In the genomic region with DNA sequence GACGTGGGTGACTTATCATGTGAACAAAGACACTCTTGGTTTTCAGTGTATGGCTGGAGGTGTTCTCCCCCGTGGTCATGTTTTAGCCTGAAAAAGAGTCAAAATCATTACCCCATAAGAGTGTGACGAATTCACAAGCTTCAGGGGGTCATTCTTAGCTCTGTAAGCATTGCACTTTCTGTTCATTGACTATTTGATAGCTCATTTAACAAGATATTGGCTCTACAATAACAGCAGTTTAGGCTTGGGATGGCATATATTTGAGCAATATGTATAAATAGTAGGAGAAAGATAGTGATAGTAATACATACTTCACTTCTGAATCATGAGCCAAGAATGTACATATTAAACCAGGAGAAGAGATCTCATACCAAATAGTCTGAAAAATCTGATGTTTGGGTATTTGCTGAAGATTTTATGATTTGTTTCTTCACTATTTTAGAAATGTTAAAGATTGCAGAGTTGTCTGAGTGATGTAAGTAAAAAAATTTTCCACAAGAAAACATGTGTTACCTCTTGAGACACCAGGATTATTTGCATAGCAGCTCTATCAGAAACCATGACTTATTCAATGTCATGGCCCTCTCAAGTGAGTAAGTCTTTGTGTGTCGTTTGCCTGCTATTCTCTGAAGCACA, we compare ENCODE assay signal across 13 cellular contexts.
DNase-seq lines count a peak whose midpoint lies in the region; ATAC-seq and TF ChIP-seq lines count a peak whose summit lies in the region.
"Had no signal": no experiment of that assay in that cellular context is flagged by ENCODE, and none has a peak within 500 bp of the region (broad histone marks: within the 10 kb centered on the region; RNA-seq: fewer than 3 reads in every experiment).

No MANE protein-coding gene starts in this region.

- H3K4me1 ChIP-seq in neuronal stem cell (ENCODE audit: control insufficient read depth in 2 of 2, insufficient read depth in 1 of 2, low read depth in 1 of 2, low read length in 2 of 2) = peaks cover 0 to 3% of the 10 kb centered on the region in 2 donors
- H3K4me1 ChIP-seq: colonic mucosa, esophagus squamous epithelium had no signal

- no peak overlapping the region for H2BK120ac ChIP-seq in neuronal stem cell (ENCODE audit: low read depth, low read length)

- H3K4ac ChIP-seq in neuronal stem cell (ENCODE audit: low read length) = no peak overlapping the region

- no peaks in the 10 kb centered on the region for H3K36me3 ChIP-seq in BJ (ENCODE audit: control insufficient read depth, insufficient read depth, low read length)
- no peaks in the 10 kb centered on the region for H3K36me3 ChIP-seq in neuronal stem cell (replicated peaks in 1 of 2; ENCODE audit: control insufficient read depth in 2 of 2, insufficient read depth in 2 of 2, low read length in 2 of 2)
- H3K36me3 ChIP-seq: colonic mucosa, esophagus squamous epithelium had no signal

- no CpG with 5 or more reads among the region's 4 CpGs for WGBS in neuronal stem cell (ENCODE audit: extremely low coverage in 2 of 2, insufficient read length in 2 of 2, insufficient replicate concordance in 1 of 2), 2 donors

- no peak overlapping the region for H3K14ac ChIP-seq in neuronal stem cell (ENCODE audit: low read length)

- no peak overlapping the region for H3K23ac ChIP-seq in neuronal stem cell (ENCODE audit: low read depth, low read length, poor library complexity)

- POLR2A ChIA-PET in BJ (lab: Charles Lee) = no interaction called here

- ATAC-seq in HG02885 (IDR thresholded peaks at IDR 0.05; ENCODE audit: poor library complexity, unreplicated experiment) = no peak
- ATAC-seq: CD8-positive, alpha-beta T cell had no signal

- no peak overlapping the region for H3K18ac ChIP-seq in neuronal stem cell (ENCODE audit: low read length)

- H3K4me2 ChIP-seq in neuronal stem cell (ENCODE audit: insufficient read depth, low read length, poor library complexity, severe bottlenecking) = no peak overlapping the region

- no peak overlapping the region for H2BK5ac ChIP-seq in neuronal stem cell (ENCODE audit: low read length)

- H3K4me3 ChIP-seq in BJ (ENCODE audit: low read depth, low read length) = no peak overlapping the region
- no peak overlapping the region for H3K4me3 ChIP-seq in choroid plexus epithelial cell (ENCODE audit: low read depth, low read length)
- no peak overlapping the region for H3K4me3 ChIP-seq in neuronal stem cell (ENCODE audit: low read length in 2 of 2)
- H3K4me3 ChIP-seq: colonic mucosa, esophagus squamous epithelium had no signal

- H4K8ac ChIP-seq in neuronal stem cell (ENCODE audit: low read depth, low read length) = no peak overlapping the region

- H4K91ac ChIP-seq in neuronal stem cell (ENCODE audit: low read depth, low read length, poor library complexity) = no peak overlapping the region

- no peak overlapping the region for H2AK5ac ChIP-seq in neuronal stem cell (ENCODE audit: low read depth, low read length)

- H2BK15ac ChIP-seq in neuronal stem cell (ENCODE audit: low read length) = no peak overlapping the region

- no peak overlapping the region for H3K27ac ChIP-seq in neuronal stem cell (replicated peaks; ENCODE audit: low read length)
- H3K27ac ChIP-seq: colonic mucosa, esophagus squamous epithelium had no signal

- CTCF ChIA-PET in BJ (lab: Yijun Ruan, JAX) = interaction anchor here (1.5 kb wide), 1 partner anchor 22 kb away, joined by 3 read pairs; no protein-coding TSS in a partner anchor

- peak overlapping the region; percentile 62 for H2AFZ ChIP-seq in neuronal stem cell (ENCODE audit: low read length)

- no peak overlapping the region for H3K9ac ChIP-seq in neuronal stem cell (ENCODE audit: low read depth, low read length, poor library complexity)

- peak; percentile 73 for DNase-seq in BJ (ENCODE audit: low read depth)
- peak; percentile 66 for DNase-seq in NCI-H226
- DNase-seq in choroid plexus epithelial cell (ENCODE audit: low read depth) = peak; percentile 86
- no peak for DNase-seq in neuronal stem cell (ENCODE audit: low spot score)
- no peak for DNase-seq in C1 segment of cervical spinal cord (lab: John Stamatoyannopoulos, UW)
- DNase-seq in T-helper 9 cell = no peak
- DNase-seq in DMS153 treated with DMSO at 0.1 percent for 48 hours (lab: John Stamatoyannopoulos, UW; ENCODE audit: unreplicated experiment) = no peak
- DNase-seq: CD8-positive, alpha-beta T cell; colonic mucosa; esophagus squamous epithelium; NCI-H2227 treated with DMSO at 0.1 percent for 48 hours; stimulated activated CD4-positive, alpha-beta T cell treated with anti-CD3 and anti-CD28 coated beads, Interleukin-2, amount 100 ng/mL, for 48 hours had no signal

- peaks cover 0 to 2% of the 10 kb centered on the region in 2 donors for H3K9me3 ChIP-seq in neuronal stem cell (replicated peaks in 1 of 2; ENCODE audit: control insufficient read depth in 2 of 2, insufficient read depth in 1 of 2, low read depth in 1 of 2, low read length in 2 of 2)
- H3K9me3 ChIP-seq: colonic mucosa had no signal

- H3K27me3 ChIP-seq in BJ (ENCODE audit: control insufficient read depth, insufficient read depth, low read length) (no peaks in the 10 kb centered on the region), neuronal stem cell (ENCODE audit: control insufficient read depth in 3 of 3, insufficient read depth in 3 of 3, low read depth in 1 of 3, low read length in 3 of 3) (no peaks in the 10 kb centered on the region)
- H3K27me3 ChIP-seq: colonic mucosa, esophagus squamous epithelium had no signal

- no peaks in the 10 kb centered on the region for H3K79me1 ChIP-seq in neuronal stem cell (ENCODE audit: low read depth, low read length)

- H2BK12ac ChIP-seq in neuronal stem cell (ENCODE audit: low read length) = no peak overlapping the region

- TF ChIP-seq CTCF in BJ (IDR thresholded peaks at IDR 0.05; ENCODE audit: insufficient read depth, low read depth, low read length) = no peak
- TF ChIP-seq CTCF in choroid plexus epithelial cell (conservative IDR thresholded peaks at IDR 0.05; ENCODE audit: low read depth, low read length) = no peak

Comparison
In these comparisons a context has a peak if more than half of its experiments do, and no peak if none do; other contexts are left out.
1. DNase-seq: peak in BJ (single experiment), NCI-H226 (single experiment) and choroid plexus epithelial cell (single experiment); none in neuronal stem cell (single experiment), C1 segment of cervical spinal cord (0 of 14), T-helper 9 cell (single experiment) and DMS153 treated with DMSO at 0.1 percent for 48 hours (single experiment).